In genomic region chr6:148524976-148525375, GRCh38 we compare ENCODE assay signal across 10 cellular contexts.
DNase-seq lines count a peak whose midpoint lies in the region; TF ChIP-seq lines count a peak whose summit lies in the region.
"Had no signal": no experiment of that assay in that cellular context is flagged by ENCODE, and none has a peak within 500 bp of the region (broad histone marks: within the 10 kb centered on the region; RNA-seq: fewer than 3 reads in every experiment).

No MANE protein-coding gene starts in this region.

- no peak for TF ChIP-seq CTCF in AG04449 (IDR thresholded peaks at IDR 0.05; ENCODE audit: insufficient read depth, low read length, missing control alignments)
- no peak for TF ChIP-seq CTCF in HFFc6 (IDR thresholded peaks at IDR 0.05)
- TF ChIP-seq CTCF in cardiac fibroblast (IDR thresholded peaks at IDR 0.05; ENCODE audit: low read depth, low read length) = no peak
- no peak for TF ChIP-seq CTCF in A673 (conservative IDR thresholded peaks at IDR 0.05; ENCODE audit: low read depth, low read length)

- H3K4me3 ChIP-seq in AG04449 (ENCODE audit: low read depth, low read length) (peak overlapping the region; percentile 2), cardiac fibroblast (replicated peaks in 1 of 2; ENCODE audit: low read depth in 2 of 2, low read length in 2 of 2) (peak overlapping the region; percentile 12 to 42), mucosa of rectum (ENCODE audit: low read length in 2 of 2) (peak overlapping the region in 1 of 2 donors; percentile 33), A673 (ENCODE audit: low read depth, low read length, poor library complexity, severe bottlenecking) (no peak overlapping the region)

- H3K27me3 ChIP-seq in mucosa of rectum (ENCODE audit: control insufficient read depth in 2 of 2, insufficient read depth in 2 of 2, low read length in 2 of 2) (no peaks in the 10 kb centered on the region), A673 (replicated peaks; ENCODE audit: insufficient read depth, low read depth, low read length, poor library complexity) (no peaks in the 10 kb centered on the region)

- H3K9me3 ChIP-seq in mucosa of rectum (ENCODE audit: control insufficient read depth in 2 of 2, low read length in 2 of 2) (no peaks in the 10 kb centered on the region), A673 (ENCODE audit: low read depth, low read length, poor library complexity, severe bottlenecking) (no peaks in the 10 kb centered on the region)

- peak overlapping the region in 1 of 2 donors; percentile 19 for H3K9ac ChIP-seq in mucosa of rectum (ENCODE audit: low read depth in 1 of 2, low read length in 2 of 2)

- no TSS peak for BruUV-seq in A673 (replicated peaks; lab: Mats Ljungman, UMichigan)

- POLR2A ChIA-PET in AG04449 (lab: Yijun Ruan, JAX) = interaction anchor here (2.4 kb wide), 1 partner anchor 16 kb away, joined by 8 read pairs; no protein-coding TSS in a partner anchor
- POLR2A ChIA-PET in A673 (lab: Charles Lee; ENCODE audit: low non-redundant PET) = no interaction called here

- no peak for DNase-seq in AG04449 (ENCODE audit: low read depth, low spot score)
- DNase-seq in HFFc6 = peak; percentile 88
- DNase-seq in cardiac fibroblast (ENCODE audit: low read depth in 2 of 2) = peak; percentile 74 to 95
- DNase-seq in A673 (ENCODE audit: low spot score) = no peak
- no peak for DNase-seq in COR-L47 (lab: John Stamatoyannopoulos, UW)
- no peak for DNase-seq in NCI-H345 (lab: John Stamatoyannopoulos, UW)
- DNase-seq in cortex of kidney (lab: John Stamatoyannopoulos, UW) = no peak
- DNase-seq: DMS79, left cardiac atrium had no signal

- peaks cover 69% of the 10 kb centered on the region for H3K36me3 Mint-ChIP-seq in HFFc6 (ENCODE audit: low read depth)

- H3K36me3 ChIP-seq in mucosa of rectum (ENCODE audit: control insufficient read depth in 2 of 2, insufficient read depth in 2 of 2, low read length in 2 of 2) (peaks cover 11 to 13% of the 10 kb centered on the region in 2 donors), A673 (ENCODE audit: insufficient read depth, low read length, poor library complexity, severe bottlenecking) (no peaks in the 10 kb centered on the region)

- H3K4me1 ChIP-seq in mucosa of rectum (ENCODE audit: control insufficient read depth in 2 of 2, insufficient read depth in 2 of 2, low read length in 2 of 2) (peaks cover 0 to 2% of the 10 kb centered on the region in 2 donors), A673 (ENCODE audit: insufficient read depth, low read length, poor library complexity, severe bottlenecking) (peaks cover 17% of the 10 kb centered on the region)

- peaks cover 98% of the 10 kb centered on the region for H3K4me1 Mint-ChIP-seq in HFFc6 (ENCODE audit: low read depth)

- intact Hi-C loops in A673 (cut with micrococcal nuclease; ENCODE audit: unreplicated experiment) = no loop called here

- H3K27ac ChIP-seq in mucosa of rectum (ENCODE audit: low read depth in 2 of 2, low read length in 2 of 2) (peak overlapping the region; percentile 57 to 64), A673 (ENCODE audit: low read depth, low read length, poor library complexity, severe bottlenecking) (no peak overlapping the region)

- no peaks in the 10 kb centered on the region for H3K9me3 Mint-ChIP-seq in HFFc6

- H3K4me3 Mint-ChIP-seq in HFFc6 = peak overlapping the region; percentile 88

- CTCF ChIA-PET in AG04449 (lab: Yijun Ruan, JAX) = interaction anchor here (1.0 to 2.0 kb wide), 2 partner anchors 11 to 348 kb away, joined by 3 to 4 read pairs; no protein-coding TSS in a partner anchor
- CTCF ChIA-PET in A673 (lab: Charles Lee) = no interaction called here

- peak overlapping the region; percentile 100 for H3K27ac Mint-ChIP-seq in HFFc6

- peaks cover 3% of the 10 kb centered on the region; the same call in 1 of the 2 replicates for H3K27me3 Mint-ChIP-seq in HFFc6 (ENCODE audit: insufficient read depth)

Comparison
In these comparisons a context has a peak if more than half of its experiments do, and no peak if none do; other contexts are left out.
1. DNase-seq: peak in HFFc6 (single experiment) and cardiac fibroblast (2 of 2); none in AG04449 (single experiment), A673 (single experiment), COR-L47 (single experiment), NCI-H345 (single experiment) and cortex of kidney (single experiment).